8 cellular contexts compared by ENCODE assay signal in the genomic region with DNA sequence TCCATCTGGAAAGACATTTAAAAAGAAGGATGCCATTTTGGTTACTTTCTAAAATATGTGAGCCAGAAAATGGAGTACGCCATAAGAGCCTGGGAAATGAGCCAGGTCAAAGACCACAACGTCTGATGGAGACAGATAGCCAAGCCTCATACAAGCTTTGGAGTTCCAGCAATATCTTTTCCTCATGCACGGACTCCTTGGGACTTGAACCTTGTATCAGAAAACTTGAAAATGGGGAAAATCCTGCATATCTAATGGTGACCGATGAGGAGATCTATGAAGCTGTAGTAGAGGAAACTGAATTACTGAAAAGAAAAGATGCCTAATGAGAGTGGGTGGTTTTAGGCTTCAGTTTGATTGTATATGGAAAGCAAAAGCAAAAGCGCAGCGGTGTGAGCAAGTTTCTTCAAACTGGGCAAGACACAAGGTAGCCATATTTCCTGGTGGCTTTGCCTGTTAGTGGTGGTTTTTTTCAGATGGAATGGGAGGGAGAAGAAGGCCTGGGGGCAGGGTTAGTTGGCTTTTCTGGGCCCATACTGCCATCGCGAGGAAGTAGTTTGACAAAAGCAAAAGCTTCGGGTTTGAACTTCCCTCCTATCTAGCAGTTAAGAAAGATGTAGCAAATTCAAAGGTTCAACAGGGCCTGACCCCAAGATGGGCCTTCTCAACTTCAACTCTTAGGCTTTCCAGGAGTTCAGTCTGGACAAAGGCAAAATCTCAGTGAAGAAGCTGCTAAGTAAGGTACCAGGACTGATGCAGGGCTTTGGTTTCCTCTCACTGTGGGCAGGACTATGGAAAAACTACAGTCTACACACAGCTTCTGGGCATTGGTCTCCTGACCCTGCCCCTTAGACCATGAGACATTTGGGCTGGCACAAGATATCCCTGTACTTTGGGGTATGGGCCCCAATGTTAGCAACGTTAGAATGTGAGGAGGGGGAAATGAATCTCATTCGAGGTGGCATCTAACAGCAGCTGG.
DNase-seq lines count a peak whose midpoint lies in the region; ATAC-seq and TF ChIP-seq lines count a peak whose summit lies in the region.

No MANE protein-coding gene starts in this region.

- TF ChIP-seq CTCF in omental fat pad (IDR thresholded peaks at IDR 0.05) (no peak), tibial artery (IDR thresholded peaks at IDR 0.05) (peak in 1 of 2 experiments; percentile 26)

- peak overlapping the region; percentile 85 to 96 (median 91) for H3K27ac Mint-ChIP-seq in CD4-positive, CD25-positive, alpha-beta regulatory T cell

- intact Hi-C loops in tibial artery (cut with DNase I; ENCODE audit: low total_unique reads) = no loop called here

- peak; percentile 86 to 87 for ATAC-seq in CD4-positive, CD25-positive, alpha-beta regulatory T cell (ENCODE audit: low read depth in 2 of 2)
- peak; percentile 71 for ATAC-seq in GM19455 (IDR thresholded peaks at IDR 0.05; ENCODE audit: unreplicated experiment)
- ATAC-seq in HG03565 (IDR thresholded peaks at IDR 0.05; ENCODE audit: unreplicated experiment) = peak; percentile 94
- peak; percentile 82 for ATAC-seq in omental fat pad (ENCODE audit: low FRiP score)

- no peaks in the 10 kb centered on the region for H3K36me3 Mint-ChIP-seq in CD4-positive, CD25-positive, alpha-beta regulatory T cell

- peak; percentile 55 to 93 (median 92) for DNase-seq in CD4-positive, CD25-positive, alpha-beta regulatory T cell
- peak; percentile 74 for DNase-seq in activated CD4-positive, alpha-beta T cell treated with anti-CD3 and anti-CD28 coated beads, Interleukin-2, amount 50 U/mL, for 1 hour
- peak; percentile 81 for DNase-seq in effector CD4-positive, alpha-beta T cell
- peak; percentile 52 for DNase-seq in omental fat pad (ENCODE audit: low spot score)
- peak in 1 of 2 donors; percentile 65 for DNase-seq in tibial artery
- no peak for DNase-seq in mesenteric fat pad (ENCODE audit: low spot score)

- peak overlapping the region; percentile 73 for H3K27ac ChIP-seq in CD4-positive, CD25-positive, alpha-beta regulatory T cell (ENCODE audit: insufficient read depth, low read length, poor library complexity, severe bottlenecking)
- H3K27ac ChIP-seq in tibial artery = no peak overlapping the region

- H3K27me3 ChIP-seq in CD4-positive, CD25-positive, alpha-beta regulatory T cell (ENCODE audit: control insufficient read depth, insufficient read depth, low read length) = no peaks in the 10 kb centered on the region
- H3K27me3 ChIP-seq in tibial artery = no peaks in the 10 kb centered on the region

- H3K9me3 Mint-ChIP-seq in CD4-positive, CD25-positive, alpha-beta regulatory T cell = no peaks in the 10 kb centered on the region

- H3K4me1 Mint-ChIP-seq in CD4-positive, CD25-positive, alpha-beta regulatory T cell = peaks cover 5 to 23% (median 9%) of the 10 kb centered on the region in 4 donors

- H3K4me1 ChIP-seq in CD4-positive, CD25-positive, alpha-beta regulatory T cell (ENCODE audit: control insufficient read depth, insufficient read depth, low read length, poor library complexity, severe bottlenecking) = peaks cover 6% of the 10 kb centered on the region
- H3K4me1 ChIP-seq in tibial artery = peaks cover 0 to 3% (median 0%) of the 10 kb centered on the region in 4 donors

- no peaks in the 10 kb centered on the region for H3K27me3 Mint-ChIP-seq in CD4-positive, CD25-positive, alpha-beta regulatory T cell

- H3K9me3 ChIP-seq in CD4-positive, CD25-positive, alpha-beta regulatory T cell (ENCODE audit: control insufficient read depth in 2 of 2, low read length in 2 of 2) = no peaks in the 10 kb centered on the region
- H3K9me3 ChIP-seq in tibial artery = no peaks in the 10 kb centered on the region

- H3K36me3 ChIP-seq in CD4-positive, CD25-positive, alpha-beta regulatory T cell (ENCODE audit: control insufficient read depth, insufficient read depth, low read length) = no peaks in the 10 kb centered on the region
- no peaks in the 10 kb centered on the region for H3K36me3 ChIP-seq in tibial artery

- H3K4me3 ChIP-seq in CD4-positive, CD25-positive, alpha-beta regulatory T cell (ENCODE audit: low read depth, low read length) = peak overlapping the region; percentile 91
- peak overlapping the region; percentile 8 to 25 for H3K4me3 ChIP-seq in tibial artery

- H3K4me3 Mint-ChIP-seq in CD4-positive, CD25-positive, alpha-beta regulatory T cell = peak overlapping the region; percentile 51 to 91 (median 88)
